11 cellular contexts compared by ENCODE assay signal in genomic region chr5:1325870-1326546, GRCh38. TPM values are rescaled to one million over a fixed set of nuclear protein-coding genes. Genes with fewer than 3 reads are reported as not detected.
A peak's percentile ranks its signal among the peaks of the same experiment; 100 is the strongest.
DNase-seq lines count a peak whose midpoint lies in the region; ATAC-seq, FAIRE-seq and TF ChIP-seq lines count a peak whose summit lies in the region.
"Had no signal": no experiment of that assay in that cellular context is flagged by ENCODE, and none has a peak within 500 bp of the region (broad histone marks: within the 10 kb centered on the region; RNA-seq: fewer than 3 reads in every experiment).

No MANE protein-coding gene starts in this region.

- H3K27me3 ChIP-seq in BJ (ENCODE audit: control insufficient read depth, insufficient read depth, low read length) (no peaks in the 10 kb centered on the region), astrocyte (ENCODE audit: insufficient read depth, low read length) (no peaks in the 10 kb centered on the region), smooth muscle cell (ENCODE audit: low read depth) (no peaks in the 10 kb centered on the region)

- peaks cover 37% of the 10 kb centered on the region for H3K9me3 Mint-ChIP-seq in astrocyte (ENCODE audit: unreplicated experiment)

- peak; percentile 5 for DNase-seq in BJ (ENCODE audit: low read depth)
- peak; percentile 5 for DNase-seq in GM12892 (ENCODE audit: insufficient read length)
- no peak for DNase-seq in astrocyte (ENCODE audit: low read depth)
- peak; percentile 78 for DNase-seq in mesenteric fat pad (ENCODE audit: low spot score)
- DNase-seq in NCI-H2107 treated with DMSO at 0.1 percent for 48 hours (lab: John Stamatoyannopoulos, UW; ENCODE audit: unreplicated experiment) = no peak
- no peak for DNase-seq in smooth muscle cell (lab: John Stamatoyannopoulos, UW; ENCODE audit: unreplicated experiment)
- no peak for DNase-seq in amniotic stem cell (lab: John Stamatoyannopoulos, UW)
- DNase-seq: central memory CD4-positive, alpha-beta T cell; DMS153; NCI-H748 treated with DMSO at 0.1 percent for 48 hours had no signal

- WGBS in smooth muscle cell (ENCODE audit: low lambda C conversion rate) = 95% methylated on average over 22 of the region's 22 CpGs

- H3K4me1 ChIP-seq in astrocyte (ENCODE audit: insufficient read depth, low read length) (no peaks in the 10 kb centered on the region), smooth muscle cell (ENCODE audit: low read depth) (no peaks in the 10 kb centered on the region)

- CTCF ChIA-PET in BJ (lab: Yijun Ruan, JAX) = interaction anchor here (1.3 kb wide), 2 partner anchors 158 to 317 kb away, joined by 4 to 5 read pairs; no protein-coding TSS in a partner anchor

- H3K9me3 ChIP-seq in astrocyte (ENCODE audit: insufficient read depth, low read depth, low read length) (peaks cover 5% of the 10 kb centered on the region), smooth muscle cell (replicated peaks; ENCODE audit: low read depth) (no peaks in the 10 kb centered on the region)

- H3K79me2 ChIP-seq in astrocyte (ENCODE audit: insufficient read depth, low read length) = no peaks in the 10 kb centered on the region
- no peaks in the 10 kb centered on the region for H3K79me2 ChIP-seq in smooth muscle cell (ENCODE audit: low read depth)

- H4K20me1 ChIP-seq in astrocyte (ENCODE audit: insufficient read depth, low read length) (peaks cover 32% of the 10 kb centered on the region), smooth muscle cell (ENCODE audit: low read depth) (no peaks in the 10 kb centered on the region)

- H3K9ac ChIP-seq in astrocyte (ENCODE audit: low read length) = no peak overlapping the region
- H3K9ac ChIP-seq in smooth muscle cell (ENCODE audit: low read depth) = no peak overlapping the region

- peak overlapping the region; percentile 99 for H3K27ac Mint-ChIP-seq in astrocyte (ENCODE audit: unreplicated experiment)

- H3K4me2 ChIP-seq in astrocyte (ENCODE audit: low read length) = no peak overlapping the region
- H3K4me2 ChIP-seq in smooth muscle cell = no peak overlapping the region

- H3K36me3 Mint-ChIP-seq in astrocyte (ENCODE audit: low read depth, unreplicated experiment) = peaks cover 58% of the 10 kb centered on the region

- TF ChIP-seq POLR2A in GM12892 (IDR thresholded peaks at IDR 0.05; ENCODE audit: low read depth, low read length) = no peak

- H3K4me3 ChIP-seq in BJ (ENCODE audit: low read depth, low read length) (no peak overlapping the region), astrocyte (ENCODE audit: insufficient read depth, low read depth, low read length) (no peak overlapping the region), smooth muscle cell (no peak overlapping the region)

- TF ChIP-seq CTCF in BJ (IDR thresholded peaks at IDR 0.05; ENCODE audit: insufficient read depth, low read depth, low read length) = no peak
- TF ChIP-seq CTCF in astrocyte (IDR thresholded peaks at IDR 0.05; ENCODE audit: insufficient read depth, low read depth, low read length) = no peak
- TF ChIP-seq CTCF in smooth muscle cell (IDR thresholded peaks at IDR 0.05; ENCODE audit: borderline replicate concordance, insufficient read depth, poor library complexity, severe bottlenecking) = no peak

- H3K4me3 Mint-ChIP-seq in astrocyte (ENCODE audit: unreplicated experiment) = peak overlapping the region; percentile 34

- POLR2A ChIA-PET in BJ (lab: Charles Lee) = no interaction called here

- peaks cover 21% of the 10 kb centered on the region for H3F3A ChIP-seq in smooth muscle cell (ENCODE audit: low read depth)

- H3K27me3 Mint-ChIP-seq in astrocyte (ENCODE audit: low read depth, unreplicated experiment) = no peaks in the 10 kb centered on the region

- FAIRE-seq in GM12892 (lab: Jason Lieb, UNC) (no peak), astrocyte (lab: Jason Lieb, UNC) (no peak)

- H3K27ac ChIP-seq in astrocyte (ENCODE audit: low read depth, low read length) = peak overlapping the region; percentile 26
- H3K27ac ChIP-seq in smooth muscle cell (ENCODE audit: low read depth) = no peak overlapping the region

- peaks cover 39% of the 10 kb centered on the region for H3K36me3 ChIP-seq in BJ (ENCODE audit: control insufficient read depth, insufficient read depth, low read length)
- peaks cover 14% of the 10 kb centered on the region for H3K36me3 ChIP-seq in astrocyte (ENCODE audit: insufficient read depth, low read length)
- peaks cover 6% of the 10 kb centered on the region for H3K36me3 ChIP-seq in smooth muscle cell (ENCODE audit: low read depth)

- H3K4me1 Mint-ChIP-seq in astrocyte (ENCODE audit: low read depth, unreplicated experiment) = peaks cover 19% of the 10 kb centered on the region

- H2AFZ ChIP-seq in astrocyte (ENCODE audit: low read depth, low read length) (no peak overlapping the region), smooth muscle cell (ENCODE audit: low read depth) (no peak overlapping the region)

- no peak for ATAC-seq in GM21786 (IDR thresholded peaks at IDR 0.05; ENCODE audit: unreplicated experiment)

RNA-seq across cellular contexts. Expression of gene CLPTM1L, which starts 18.9 kb away (rescaled TPM):
- polyA plus RNA-seq in BJ (2011; rRNA removed) (115 and 145 TPM in 2 replicates), smooth muscle cell (125 and 135 TPM in 2 replicates)
- 112 and 155 TPM in 2 replicates for polyA minus RNA-seq in BJ (2011; rRNA and poly(A)+ RNA removed)
- polyA plus RNA-seq in GM12892 (2012; ENCODE audit: missing spikeins) = 44.0 TPM
- total RNA-seq in astrocyte (131 TPM in 2 replicates), mesenteric fat pad (112 TPM), smooth muscle cell (86.3 and 127 TPM in 2 replicates)

RNA-seq across cellular contexts. Expression of gene TERT, which starts 31.1 kb away (rescaled TPM):
- not detected in 2 replicates for polyA plus RNA-seq in BJ (2011; rRNA removed)
- not detected in 2 replicates for polyA minus RNA-seq in BJ (2011; rRNA and poly(A)+ RNA removed)
- polyA plus RNA-seq in GM12892 (2012; ENCODE audit: missing spikeins) = 0.15 TPM
- total RNA-seq in astrocyte = 0.10 and 0.50 TPM in 2 replicates
- total RNA-seq in mesenteric fat pad = not detected
- not detected in 2 replicates for total RNA-seq in smooth muscle cell
- not detected in 2 replicates for polyA plus RNA-seq in smooth muscle cell

Comparison
In these comparisons a context has a peak if more than half of its experiments do, and no peak if none do; other contexts are left out.
1. DNase-seq: peak in BJ (single experiment), GM12892 (single experiment) and mesenteric fat pad (single experiment); none in astrocyte (single experiment), NCI-H2107 treated with DMSO at 0.1 percent for 48 hours (single experiment), smooth muscle cell (single experiment) and amniotic stem cell (single experiment).